ENCODE assay signal across 19 cellular contexts in the genomic region with DNA sequence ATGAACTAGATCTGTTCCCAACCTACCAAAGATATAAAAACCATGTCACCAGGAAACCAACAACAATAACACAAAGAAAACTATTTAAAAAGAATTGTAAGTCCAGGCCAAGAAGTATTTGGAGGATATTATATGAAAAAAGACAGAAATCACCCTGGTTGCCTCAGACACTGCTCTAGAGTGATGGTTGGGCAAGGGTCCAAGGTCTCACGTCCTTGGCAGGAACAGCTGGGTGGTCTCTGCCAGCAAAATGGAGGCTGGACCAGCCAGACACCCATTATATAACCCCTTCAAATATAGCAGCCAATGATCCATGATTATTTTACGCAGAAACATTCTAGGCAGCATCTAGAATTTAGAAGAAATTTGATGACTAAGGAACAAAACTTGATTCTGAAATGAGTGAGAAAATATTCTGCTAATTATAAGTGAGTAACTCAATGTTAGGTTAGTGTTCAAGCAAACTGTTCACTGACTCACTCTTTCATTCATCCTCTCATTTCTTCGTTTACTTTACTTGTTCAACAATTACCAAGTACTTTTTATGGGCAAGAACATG.
"Had no signal": no experiment of that assay in that cellular context is flagged by ENCODE, and none has a peak within 500 bp of the region (broad histone marks: within the 10 kb centered on the region; RNA-seq: fewer than 3 reads in every experiment).

No MANE protein-coding gene starts in this region.

- H3K4me3 Mint-ChIP-seq: activated CD8-positive, alpha-beta T cell treated with anti-CD3 and anti-CD28 coated beads for 36 hours; immature natural killer cell; natural killer cell treated with Interleukin-12 subunit alpha and Interleukin-12 subunit beta and Interleukin-15 and Interleukin-18, amount 100 ng/mL, for 72 hours; stimulated activated naive CD8-positive, alpha-beta T cell treated with anti-CD3 and anti-CD28 coated beads, Interleukin-15, amount 100 ng/mL, for 72 hours had no signal

- H3K4me1 ChIP-seq: SJSA1 had no signal

- H3K27ac ChIP-seq: epithelial cell of prostate, SJSA1, tibial nerve had no signal

- ATAC-seq: activated CD8-positive, alpha-beta T cell treated with anti-CD3 and anti-CD28 coated beads for 36 hours; natural killer cell treated with Interleukin-12 subunit alpha and Interleukin-12 subunit beta and Interleukin-15 and Interleukin-18, amount 100 ng/mL, for 72 hours; stimulated activated naive CD8-positive, alpha-beta T cell treated with anti-CD3 and anti-CD28 coated beads, Interleukin-15, amount 100 ng/mL, for 72 hours had no signal

- H3K4me3 ChIP-seq: cardiac muscle cell, SJSA1, tibial nerve had no signal

- H3K36me3 Mint-ChIP-seq: immature natural killer cell; natural killer cell treated with Interleukin-12 subunit alpha and Interleukin-12 subunit beta and Interleukin-15 and Interleukin-18, amount 100 ng/mL, for 72 hours had no signal

- H3K27me3 Mint-ChIP-seq: progenitor cell of endocrine pancreas had no signal

- H3K9me3 ChIP-seq: SJSA1, tibial nerve had no signal

- H3K36me3 ChIP-seq: cardiac muscle cell, SJSA1, tibial nerve had no signal

- H3K27me3 ChIP-seq: cardiac muscle cell, SJSA1, tibial nerve had no signal

- H3K9me3 Mint-ChIP-seq: activated CD8-positive, alpha-beta T cell treated with anti-CD3 and anti-CD28 coated beads for 36 hours; natural killer cell treated with Interleukin-12 subunit alpha and Interleukin-12 subunit beta and Interleukin-15 and Interleukin-18, amount 100 ng/mL, for 72 hours; stimulated activated naive CD8-positive, alpha-beta T cell treated with anti-CD3 and anti-CD28 coated beads, Interleukin-15, amount 100 ng/mL, for 72 hours had no signal

- DNase-seq: activated CD8-positive, alpha-beta memory T cell treated with anti-CD3 and anti-CD28 coated beads, Interleukin-2, amount 50 U/mL, for 48 hours; activated CD8-positive, alpha-beta T cell treated with anti-CD3 and anti-CD28 coated beads for 36 hours; activated naive CD4-positive, alpha-beta T cell; aorta; cortex of kidney; effector memory CD4-positive, alpha-beta T cell; immature natural killer cell; left cardiac atrium; occipital lobe; stimulated activated CD4-positive, alpha-beta T cell treated with anti-CD3 and anti-CD28 coated beads, Interleukin-15, amount 100 ng/mL, for 24 hours; stimulated activated CD4-positive, alpha-beta T cell treated with anti-CD3 and anti-CD28 coated beads, Interleukin-4, amount 100 ng/mL, for 24 hours; stimulated activated naive CD8-positive, alpha-beta T cell treated with anti-CD3 and anti-CD28 coated beads, Interleukin-15, amount 100 ng/mL, for 72 hours; SW 1271 had no signal

- H3K27ac Mint-ChIP-seq: activated CD8-positive, alpha-beta T cell treated with anti-CD3 and anti-CD28 coated beads for 36 hours; immature natural killer cell; natural killer cell treated with Interleukin-12 subunit alpha and Interleukin-12 subunit beta and Interleukin-15 and Interleukin-18, amount 100 ng/mL, for 72 hours; progenitor cell of endocrine pancreas; stimulated activated naive CD8-positive, alpha-beta T cell treated with anti-CD3 and anti-CD28 coated beads, Interleukin-15, amount 100 ng/mL, for 72 hours had no signal
